In the genomic region with DNA sequence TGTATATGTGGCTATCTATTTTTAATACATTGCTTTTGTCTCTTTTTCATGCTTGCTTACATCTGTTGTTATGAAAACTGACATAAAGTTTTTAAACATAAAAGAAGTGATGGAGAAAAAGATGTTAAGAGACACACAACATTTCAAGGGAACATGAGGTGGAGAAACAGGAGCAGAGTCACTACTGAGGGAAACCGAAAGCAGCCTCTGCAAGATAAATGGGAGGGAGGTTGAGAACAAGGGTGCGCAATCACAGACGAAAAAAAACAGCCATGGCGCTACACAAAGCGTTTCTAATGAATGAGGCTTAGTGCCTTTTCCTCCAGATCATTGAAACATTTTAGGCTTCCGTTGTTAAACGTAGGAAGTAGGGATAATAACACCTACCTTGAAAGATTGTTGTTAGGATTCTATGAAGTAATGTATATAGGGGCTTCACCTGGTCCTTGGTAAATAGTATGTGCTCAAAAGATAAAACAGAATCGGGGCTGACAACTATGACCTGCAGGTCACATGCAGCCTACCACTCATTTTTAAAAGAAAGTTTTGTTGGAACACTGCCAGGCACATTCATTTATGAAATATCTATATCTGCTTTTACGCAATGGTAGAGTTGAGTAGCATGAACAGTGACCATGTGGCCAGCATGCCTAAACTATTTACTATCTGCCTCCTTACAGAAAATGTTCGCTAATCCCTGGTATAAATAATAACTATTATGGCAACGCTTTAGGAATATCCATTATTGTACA, we compare ENCODE assay signal across 10 cellular contexts.
DNase-seq lines count a peak whose midpoint lies in the region; TF ChIP-seq lines count a peak whose summit lies in the region.
"Had no signal": no experiment of that assay in that cellular context is flagged by ENCODE, and none has a peak within 500 bp of the region (broad histone marks: within the 10 kb centered on the region; RNA-seq: fewer than 3 reads in every experiment).

No MANE protein-coding gene starts in this region.

- H3K27ac ChIP-seq in AG04450 (ENCODE audit: low read depth, low read length) = no peak overlapping the region
- H3K27ac ChIP-seq: HL-60, PC-9 had no signal

- H3K4me3 ChIP-seq in AG04450 (ENCODE audit: low read depth, low read length) (peak overlapping the region; percentile 40), mucosa of stomach (ENCODE audit: low read length) (peak overlapping the region; percentile 9)
- H3K4me3 ChIP-seq: PC-9 had no signal

- no peak for TF ChIP-seq CTCF in AG04450 (IDR thresholded peaks at IDR 0.05; ENCODE audit: low read depth, low read length)

- DNase-seq in AG04450 (ENCODE audit: low read depth, low spot score) = no peak
- peak; percentile 34 for DNase-seq in NCI-H2227 (lab: John Stamatoyannopoulos, UW; ENCODE audit: unreplicated experiment)
- DNase-seq in dermis blood vessel endothelial cell = peak; percentile 14
- no peak for DNase-seq in HPDE6-E6E7 (ENCODE audit: extremely low spot score)
- DNase-seq in stimulated activated naive CD4-positive, alpha-beta T cell treated with Interleukin-2 at 50 U/mL for 16 hours (lab: John Stamatoyannopoulos, UW) = no peak
- DNase-seq in NOMO-1 (lab: John Stamatoyannopoulos, UW; ENCODE audit: unreplicated experiment in 2 of 2) = no peak
- DNase-seq in DMS79 (lab: John Stamatoyannopoulos, UW) = no peak
- DNase-seq: PC-9 had no signal

- no peaks in the 10 kb centered on the region for H3K27me3 ChIP-seq in AG04450 (ENCODE audit: control insufficient read depth, insufficient read depth, low read length)
- no peaks in the 10 kb centered on the region for H3K27me3 ChIP-seq in mucosa of stomach (ENCODE audit: control insufficient read depth, insufficient read depth, low read length)

- POLR2A ChIA-PET in AG04450 (lab: Yijun Ruan, JAX) = interaction anchor here (0.6 kb wide), 1 partner anchor 101 kb away, joined by 4 read pairs; no protein-coding TSS in a partner anchor

- no peaks in the 10 kb centered on the region for H3K9me3 ChIP-seq in AG04450 (ENCODE audit: control insufficient read depth, insufficient read depth, low read length)
- no peaks in the 10 kb centered on the region for H3K9me3 ChIP-seq in mucosa of stomach (ENCODE audit: control insufficient read depth, low read length)

- CTCF ChIA-PET in AG04450 (lab: Charles Lee) = interaction anchor here (1.0 to 1.7 kb wide), 2 partner anchors 121 to 134 kb away, joined by 4 to 5 read pairs; no protein-coding TSS in a partner anchor

- peak overlapping the region; percentile 40 for H3K9ac ChIP-seq in mucosa of stomach (ENCODE audit: low read length)

- no peaks in the 10 kb centered on the region for H3K4me1 ChIP-seq in mucosa of stomach (ENCODE audit: control insufficient read depth, insufficient read depth, low read length)

- no peaks in the 10 kb centered on the region for H3K36me3 ChIP-seq in mucosa of stomach (ENCODE audit: control insufficient read depth, insufficient read depth, low read length)

Comparison
In these comparisons a context has a peak if more than half of its experiments do, and no peak if none do; other contexts are left out.
1. DNase-seq: peak in NCI-H2227 (single experiment) and dermis blood vessel endothelial cell (single experiment); none in AG04450 (single experiment), HPDE6-E6E7 (single experiment), stimulated activated naive CD4-positive, alpha-beta T cell treated with Interleukin-2 at 50 U/mL for 16 hours (single experiment), NOMO-1 (0 of 2) and DMS79 (single experiment).